ENCODE assay signal across 8 cellular contexts in genomic region chr1:150561830-150562367, GRCh38. TPM values are rescaled to one million over a fixed set of nuclear protein-coding genes. Genes with fewer than 3 reads are reported as not detected.
DNase-seq lines count a peak whose midpoint lies in the region; ATAC-seq, FAIRE-seq and TF ChIP-seq lines count a peak whose summit lies in the region.

No MANE protein-coding gene starts in this region.

- ATAC-seq in GM21723 (IDR thresholded peaks at IDR 0.05; ENCODE audit: unreplicated experiment) (peak; percentile 39), T-helper 17 cell (peak; percentile 50), left ventricle myocardium superior (peak; percentile 85)

- H3K27ac ChIP-seq in prostate gland: peak overlapping the region; percentile 100

- H3K27me3 Mint-ChIP-seq in T-helper 17 cell: no peaks in the 10 kb centered on the region

- H3K4me3 Mint-ChIP-seq in T-helper 17 cell: peak overlapping the region; percentile 99

- TF ChIP-seq POLR2A in prostate gland (IDR thresholded peaks at IDR 0.05): peak; percentile 56

- H3K36me3 ChIP-seq in prostate gland: no peaks in the 10 kb centered on the region

- peak overlapping the region; percentile 99 for H3K27ac Mint-ChIP-seq in T-helper 17 cell

- peaks cover 47% of the 10 kb centered on the region for H3K4me1 Mint-ChIP-seq in T-helper 17 cell

- H3K9me3 ChIP-seq in T-helper 17 cell (ENCODE audit: control insufficient read depth, low read length, poor library complexity, severe bottlenecking) (no peaks in the 10 kb centered on the region), prostate gland (no peaks in the 10 kb centered on the region)

- peak overlapping the region; percentile 31 to 43 for H3K4me3 ChIP-seq in prostate gland

- peaks cover 38% of the 10 kb centered on the region for H3K4me1 ChIP-seq in prostate gland (replicated peaks)

- FAIRE-seq in urothelium cell line (lab: Jason Lieb, UNC): no peak

- no peaks in the 10 kb centered on the region for H3K27me3 ChIP-seq in prostate gland (replicated peaks; ENCODE audit: insufficient read depth)

- no peak for TF ChIP-seq CTCF in prostate gland (IDR thresholded peaks at IDR 0.05)

- H3K36me3 Mint-ChIP-seq in T-helper 17 cell (ENCODE audit: low read depth): no peaks in the 10 kb centered on the region

- DNase-seq in DMS53 (lab: John Stamatoyannopoulos, UW): peak; percentile 94
- peak; percentile 93 for DNase-seq in NAMALWA (ENCODE audit: low spot score)
- DNase-seq in T-helper 17 cell: peak; percentile 65 to 66 (median 65)
- DNase-seq in amygdala (lab: John Stamatoyannopoulos, UW): peak in 46 of 56 donors; percentile 17 to 75 (median 54)
- peak; percentile 97 for DNase-seq in left ventricle myocardium superior
- DNase-seq in prostate gland (ENCODE audit: low spot score): peak; percentile 97
- DNase-seq in urothelium cell line (ENCODE audit: low spot score): peak; percentile 89

- intact Hi-C loops in left ventricle myocardium superior (cut with micrococcal nuclease) (loop anchor here (5.0 kb wide), 1 partner anchor 60 kb away; no protein-coding TSS in a partner anchor), prostate gland (cut with DNase I) (loop anchor here (2.0 to 5.0 kb wide), 3 partner anchors 17 to 250 kb away; partner anchors contain the start of gene MCL1)

- WGBS in prostate gland: under 1% methylated on average over 16 of the region's 20 CpGs

RNA-seq across cellular contexts. Expression of gene ADAMTSL4, which starts 12.7 kb away (rescaled TPM):
- total RNA-seq in T-helper 17 cell: 1 to 10 TPM in 1 of 2 donors, under 1 TPM in 1; 0.39 to 1.6 TPM
- total RNA-seq in left ventricle myocardium superior: 77.7 TPM
- total RNA-seq in prostate gland: 1 to 10 TPM; 3.7 to 9.7 TPM

RNA-seq across cellular contexts. Expression of gene MCL1, which starts 17.5 kb away (rescaled TPM):
- total RNA-seq in T-helper 17 cell: 1,000 to 10,000 TPM in 1 of 2 donors, 100 to 1,000 TPM in 1; 776 to 1,091 TPM
- total RNA-seq in left ventricle myocardium superior: 93.5 TPM
- 100 to 1,000 TPM; 161 to 168 TPM for total RNA-seq in prostate gland

RNA-seq across cellular contexts. Expression of gene FALEC, which starts 46.3 kb away (rescaled TPM):
- total RNA-seq in T-helper 17 cell: 1 to 10 TPM in 1 of 2 donors, not detected in 1; 1.1 TPM
- total RNA-seq in left ventricle myocardium superior: not detected
- total RNA-seq in prostate gland: not detected

RNA-seq across cellular contexts. Expression of gene ECM1, which starts 54.0 kb away (rescaled TPM):
- total RNA-seq in T-helper 17 cell (under 1 TPM; 0.25 to 0.70 TPM), left ventricle myocardium superior (14.0 TPM), prostate gland (10 to 100 TPM in 1 of 2 donors, 1 to 10 TPM in 1; 4.7 to 12.3 TPM)

Comparison
In these comparisons a context has a peak if more than half of its experiments do, and no peak if none do; other contexts are left out.
1. Peak in every context shown above with its lines: DNase-seq, ATAC-seq, H3K4me3 ChIP-seq and H3K27ac ChIP-seq.